In genomic region chr2:26185304-26185928, GRCh38 we compare ENCODE assay signal across 9 cellular contexts. TPM values are rescaled to one million over a fixed set of nuclear protein-coding genes. Genes with fewer than 3 reads are reported as not detected.
A peak's percentile ranks its signal among the peaks of the same experiment; 100 is the strongest.
DNase-seq lines count a peak whose midpoint lies in the region; ATAC-seq lines count a peak whose summit lies in the region.
"Had no signal": no experiment of that assay in that cellular context is flagged by ENCODE, and none has a peak within 500 bp of the region (broad histone marks: within the 10 kb centered on the region; RNA-seq: fewer than 3 reads in every experiment).

No MANE protein-coding gene starts in this region.

- ATAC-seq in stimulated activated naive CD8-positive, alpha-beta T cell treated with anti-CD3 and anti-CD28 coated beads, Interleukin-15, amount 100 ng/mL, for 72 hours: no peak

- peaks cover 8% of the 10 kb centered on the region for H3K4me1 Mint-ChIP-seq in T-helper 1 cell treated with Interleukin-12 subunit alpha and Interleukin-12 subunit beta and Interleukin-4 antibody, amounts not matched to agents 30 μg/mL and 1 μg/mL, for 36 hours (ENCODE audit: low read depth)
- peaks cover 9% of the 10 kb centered on the region for H3K4me1 Mint-ChIP-seq in activated T-helper 2 cell treated with anti-CD3 and anti-CD28 coated beads, Interferon-gamma antibody, Interleukin-2, Interleukin-4, amounts not matched to agents 10 μg/mL and 5 μg/mL and 100 μg/mL, durations not matched to agents 14 hours and 24 hours and 36 hours (ENCODE audit: low read depth)
- H3K4me1 Mint-ChIP-seq in immature natural killer cell: peaks cover 14 to 16% of the 10 kb centered on the region in 2 donors
- peaks cover 27% of the 10 kb centered on the region for H3K4me1 Mint-ChIP-seq in stimulated activated naive CD8-positive, alpha-beta T cell treated with anti-CD3 and anti-CD28 coated beads, Interleukin-15, amount 100 ng/mL, for 72 hours

- DNase-seq in T-helper 1 cell: no peak
- no peak for DNase-seq in activated T-helper 2 cell treated with anti-CD3 and anti-CD28 coated beads, Interferon-gamma antibody, Interleukin-2, Interleukin-4, amounts not matched to agents 10 μg/mL and 5 μg/mL and 100 μg/mL, durations not matched to agents 14 hours and 24 hours and 36 hours (ENCODE audit: low spot score)
- no peak for DNase-seq in immature natural killer cell
- DNase-seq in stimulated activated naive CD8-positive, alpha-beta T cell treated with anti-CD3 and anti-CD28 coated beads, Interleukin-15, amount 100 ng/mL, for 72 hours: no peak
- DNase-seq in G401 (ENCODE audit: low spot score): no peak
- no peak for DNase-seq in OCI-M1 (lab: John Stamatoyannopoulos, UW)
- DNase-seq in cerebellar nuclear complex (lab: John Stamatoyannopoulos, UW): no peak
- DNase-seq: NK-92 treated with Interleukin-12 subunit alpha and Interleukin-12 subunit beta, amount 100 ng/mL, for 24 hours had no signal

- intact Hi-C loops in activated T-helper 2 cell treated with anti-CD3 and anti-CD28 coated beads, Interferon-gamma antibody, Interleukin-2, Interleukin-4, amounts not matched to agents 10 μg/mL and 5 μg/mL and 100 μg/mL, durations not matched to agents 14 hours and 24 hours and 36 hours (cut with micrococcal nuclease): loop anchor here (2.0 kb wide), 1 partner anchor 59 kb away; the partner anchor contains the start of genes HADHA and HADHB

- in situ Hi-C loops in G401 (cut with HindIII; ENCODE audit: low sequenced_read_pairs): no loop called here

- H3K36me3 Mint-ChIP-seq in T-helper 1 cell treated with Interleukin-12 subunit alpha and Interleukin-12 subunit beta and Interleukin-4 antibody, amounts not matched to agents 30 μg/mL and 1 μg/mL, for 36 hours (ENCODE audit: low read depth): no peaks in the 10 kb centered on the region
- H3K36me3 Mint-ChIP-seq in activated T-helper 2 cell treated with anti-CD3 and anti-CD28 coated beads, Interferon-gamma antibody, Interleukin-2, Interleukin-4, amounts not matched to agents 10 μg/mL and 5 μg/mL and 100 μg/mL, durations not matched to agents 14 hours and 24 hours and 36 hours (ENCODE audit: low read depth): peaks cover 1% of the 10 kb centered on the region
- no peaks in the 10 kb centered on the region for H3K36me3 Mint-ChIP-seq in immature natural killer cell

- peak overlapping the region; percentile 57 for H3K4me3 Mint-ChIP-seq in T-helper 1 cell treated with Interleukin-12 subunit alpha and Interleukin-12 subunit beta and Interleukin-4 antibody, amounts not matched to agents 30 μg/mL and 1 μg/mL, for 36 hours
- peak overlapping the region; percentile 73 for H3K4me3 Mint-ChIP-seq in activated T-helper 2 cell treated with anti-CD3 and anti-CD28 coated beads, Interferon-gamma antibody, Interleukin-2, Interleukin-4, amounts not matched to agents 10 μg/mL and 5 μg/mL and 100 μg/mL, durations not matched to agents 14 hours and 24 hours and 36 hours (ENCODE audit: low read depth)
- H3K4me3 Mint-ChIP-seq in immature natural killer cell: peak overlapping the region; percentile 81 to 86 (median 82)
- H3K4me3 Mint-ChIP-seq in stimulated activated naive CD8-positive, alpha-beta T cell treated with anti-CD3 and anti-CD28 coated beads, Interleukin-15, amount 100 ng/mL, for 72 hours: peak overlapping the region; percentile 79 to 81

- peaks cover 18% of the 10 kb centered on the region for H3K27me3 Mint-ChIP-seq in T-helper 1 cell treated with Interleukin-12 subunit alpha and Interleukin-12 subunit beta and Interleukin-4 antibody, amounts not matched to agents 30 μg/mL and 1 μg/mL, for 36 hours (ENCODE audit: low read depth)
- H3K27me3 Mint-ChIP-seq in activated T-helper 2 cell treated with anti-CD3 and anti-CD28 coated beads, Interferon-gamma antibody, Interleukin-2, Interleukin-4, amounts not matched to agents 10 μg/mL and 5 μg/mL and 100 μg/mL, durations not matched to agents 14 hours and 24 hours and 36 hours (ENCODE audit: low read depth): peaks cover 17% of the 10 kb centered on the region
- H3K27me3 Mint-ChIP-seq in immature natural killer cell (ENCODE audit: low read depth in 3 of 3): peaks cover 5 to 8% (median 8%) of the 10 kb centered on the region in 3 donors
- peaks cover 11% of the 10 kb centered on the region for H3K27me3 Mint-ChIP-seq in stimulated activated naive CD8-positive, alpha-beta T cell treated with anti-CD3 and anti-CD28 coated beads, Interleukin-15, amount 100 ng/mL, for 72 hours

- no peaks in the 10 kb centered on the region for H3K9me3 Mint-ChIP-seq in T-helper 1 cell treated with Interleukin-12 subunit alpha and Interleukin-12 subunit beta and Interleukin-4 antibody, amounts not matched to agents 30 μg/mL and 1 μg/mL, for 36 hours
- no peaks in the 10 kb centered on the region for H3K9me3 Mint-ChIP-seq in activated T-helper 2 cell treated with anti-CD3 and anti-CD28 coated beads, Interferon-gamma antibody, Interleukin-2, Interleukin-4, amounts not matched to agents 10 μg/mL and 5 μg/mL and 100 μg/mL, durations not matched to agents 14 hours and 24 hours and 36 hours
- H3K9me3 Mint-ChIP-seq in immature natural killer cell: no peaks in the 10 kb centered on the region
- H3K9me3 Mint-ChIP-seq in stimulated activated naive CD8-positive, alpha-beta T cell treated with anti-CD3 and anti-CD28 coated beads, Interleukin-15, amount 100 ng/mL, for 72 hours: no peaks in the 10 kb centered on the region

- peak overlapping the region; percentile 20 for H3K27ac Mint-ChIP-seq in T-helper 1 cell treated with Interleukin-12 subunit alpha and Interleukin-12 subunit beta and Interleukin-4 antibody, amounts not matched to agents 30 μg/mL and 1 μg/mL, for 36 hours
- no peak overlapping the region for H3K27ac Mint-ChIP-seq in activated T-helper 2 cell treated with anti-CD3 and anti-CD28 coated beads, Interferon-gamma antibody, Interleukin-2, Interleukin-4, amounts not matched to agents 10 μg/mL and 5 μg/mL and 100 μg/mL, durations not matched to agents 14 hours and 24 hours and 36 hours
- peak overlapping the region in 5 of 6 donors; percentile 59 to 79 (median 61) for H3K27ac Mint-ChIP-seq in immature natural killer cell
- peak overlapping the region; percentile 46 to 82 for H3K27ac Mint-ChIP-seq in stimulated activated naive CD8-positive, alpha-beta T cell treated with anti-CD3 and anti-CD28 coated beads, Interleukin-15, amount 100 ng/mL, for 72 hours

RNA-seq across cellular contexts. Expression of gene GAREM2, which starts 12.5 kb away (rescaled TPM):
- total RNA-seq in activated T-helper 2 cell treated with anti-CD3 and anti-CD28 coated beads, Interferon-gamma antibody, Interleukin-2, Interleukin-4, amounts not matched to agents 10 μg/mL and 5 μg/mL and 100 μg/mL, durations not matched to agents 14 hours and 24 hours and 36 hours: 3.9 and 5.9 TPM in 2 replicates
- polyA plus RNA-seq in immature natural killer cell: 1 to 10 TPM in 2 of 3 donors, under 1 TPM in 1; 0.50 to 3.5 (median 1.4) TPM
- 8.6 and 12.8 TPM in 2 replicates for total RNA-seq in G401 (2014; rRNA removed; shearing (Covaris generic))

RNA-seq across cellular contexts. Expression of gene HADHA, which starts 59.0 kb away (rescaled TPM):
- 134 and 137 TPM in 2 replicates for total RNA-seq in activated T-helper 2 cell treated with anti-CD3 and anti-CD28 coated beads, Interferon-gamma antibody, Interleukin-2, Interleukin-4, amounts not matched to agents 10 μg/mL and 5 μg/mL and 100 μg/mL, durations not matched to agents 14 hours and 24 hours and 36 hours
- polyA plus RNA-seq in immature natural killer cell: 100 to 1,000 TPM in 2 of 3 donors, 10 to 100 TPM in 1; 94.4 to 132 (median 118) TPM
- 184 and 219 TPM in 2 replicates for total RNA-seq in G401 (2014; rRNA removed; shearing (Covaris generic))

RNA-seq across cellular contexts. Expression of gene HADHB, which starts 59.3 kb away (rescaled TPM):
- 104 and 108 TPM in 2 replicates for total RNA-seq in activated T-helper 2 cell treated with anti-CD3 and anti-CD28 coated beads, Interferon-gamma antibody, Interleukin-2, Interleukin-4, amounts not matched to agents 10 μg/mL and 5 μg/mL and 100 μg/mL, durations not matched to agents 14 hours and 24 hours and 36 hours
- polyA plus RNA-seq in immature natural killer cell: 10 to 100 TPM; 72.3 to 96.8 (median 74.9) TPM
- total RNA-seq in G401 (2014; rRNA removed; shearing (Covaris generic)): 17.8 and 30.6 TPM in 2 replicates
